18 cellular contexts compared by ENCODE assay signal in the genomic region with DNA sequence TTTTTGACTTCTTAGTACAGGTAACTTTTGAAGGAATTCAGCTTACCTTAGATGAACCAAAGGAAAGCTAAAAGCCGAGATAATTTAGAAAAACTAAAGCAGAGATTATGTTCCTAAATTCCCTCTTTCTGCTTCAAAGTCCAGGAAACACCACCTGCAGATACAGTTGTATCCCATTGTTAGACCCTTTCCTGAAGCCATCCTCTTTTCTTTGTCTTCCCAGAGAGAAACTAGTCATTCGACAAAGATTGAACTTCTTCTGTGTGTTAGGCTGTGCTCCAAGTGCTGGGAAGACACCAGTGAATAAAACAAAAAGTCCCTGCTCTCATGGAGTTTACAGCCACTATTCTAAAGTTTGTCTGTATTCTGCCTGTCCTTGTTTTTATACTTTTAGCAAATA. TPM values are rescaled to one million over a fixed set of nuclear protein-coding genes. Genes with fewer than 3 reads are reported as not detected.
DNase-seq lines count a peak whose midpoint lies in the region; ATAC-seq and TF ChIP-seq lines count a peak whose summit lies in the region.
"Had no signal": no experiment of that assay in that cellular context is flagged by ENCODE, and none has a peak within 500 bp of the region (broad histone marks: within the 10 kb centered on the region; RNA-seq: fewer than 3 reads in every experiment).

No MANE protein-coding gene starts in this region.

- no peak for ATAC-seq in GM19463 (IDR thresholded peaks at IDR 0.05; ENCODE audit: unreplicated experiment)
- ATAC-seq: HepG2 had no signal

- no peak overlapping the region for H3K4me3 ChIP-seq in HUES6 (ENCODE audit: low read depth, low read length)
- peak overlapping the region; percentile 51 for H3K4me3 ChIP-seq in endodermal cell (ENCODE audit: low read length)
- H3K4me3 ChIP-seq in SJCRH30, result no peak overlapping the region
- H3K4me3 ChIP-seq: Peyer's patch had no signal

- H3K36me3 ChIP-seq in HUES6 (ENCODE audit: control insufficient read depth, insufficient read depth, low read length), result peaks cover 12% of the 10 kb centered on the region
- peaks cover 3% of the 10 kb centered on the region for H3K36me3 ChIP-seq in endodermal cell (ENCODE audit: control insufficient read depth, insufficient read depth, low read length)
- H3K36me3 ChIP-seq in SJCRH30, result peaks cover 6% of the 10 kb centered on the region

- no peak for DNase-seq in endodermal cell
- DNase-seq in iPS-NIHi11 (ENCODE audit: low spot score), result peak; percentile 42
- no peak for DNase-seq in central memory CD4-positive, alpha-beta T cell
- no peak for DNase-seq in SKM-1 (lab: John Stamatoyannopoulos, UW; ENCODE audit: unreplicated experiment)
- DNase-seq in SJCRH30, result no peak
- DNase-seq: ACHN, DMS79 treated with DMSO at 0.1 percent for 48 hours, KBM-7, NCI-H1105, NCI-H2081, NCI-H2171 treated with DMSO at 0.1 percent for 48 hours, NCI-H446, NCI-H526 treated with DMSO at 0.1 percent for 48 hours, Peyer's patch had no signal

- peaks cover 19% of the 10 kb centered on the region for H3K36me3 Mint-ChIP-seq in endodermal cell (ENCODE audit: low read depth)

- H3K4me1 ChIP-seq in HUES6 (ENCODE audit: control insufficient read depth, insufficient read depth, low read length) (peaks cover 39% of the 10 kb centered on the region), endodermal cell (ENCODE audit: control insufficient read depth, insufficient read depth, low read length) (peaks cover 11% of the 10 kb centered on the region), SJCRH30 (no peaks in the 10 kb centered on the region)

- H3K9ac ChIP-seq in HUES6 (ENCODE audit: low read length) (no peak overlapping the region), endodermal cell (ENCODE audit: extremely low read depth, low read length, poor library complexity, severe bottlenecking) (no peak overlapping the region)

- H3K27ac Mint-ChIP-seq in endodermal cell, result peak overlapping the region; percentile 36

- no peaks in the 10 kb centered on the region for H3K9me3 ChIP-seq in HUES6 (ENCODE audit: control insufficient read depth, insufficient read depth, low read depth, low read length)
- H3K9me3 ChIP-seq in endodermal cell (ENCODE audit: control insufficient read depth, low read length), result no peaks in the 10 kb centered on the region
- no peaks in the 10 kb centered on the region for H3K9me3 ChIP-seq in SJCRH30 (replicated peaks)
- H3K9me3 ChIP-seq: Peyer's patch had no signal

- H3K27ac ChIP-seq in HUES6 (ENCODE audit: low read depth, low read length), result peak overlapping the region; percentile 3
- H3K27ac ChIP-seq in endodermal cell (ENCODE audit: low read depth, low read length), result no peak overlapping the region
- no peak overlapping the region for H3K27ac ChIP-seq in SJCRH30
- H3K27ac ChIP-seq: C4-2B, Peyer's patch had no signal

- no peaks in the 10 kb centered on the region for H3K27me3 Mint-ChIP-seq in endodermal cell (ENCODE audit: insufficient read depth)

- H3K4me1 Mint-ChIP-seq in endodermal cell, result peaks cover 29% of the 10 kb centered on the region

- H3K9me3 Mint-ChIP-seq in endodermal cell, result no peaks in the 10 kb centered on the region

- H3K27me3 ChIP-seq in HUES6 (ENCODE audit: control insufficient read depth, insufficient read depth, low read length) (no peaks in the 10 kb centered on the region), endodermal cell (ENCODE audit: control insufficient read depth, insufficient read depth, low read length, poor library complexity, severe bottlenecking) (no peaks in the 10 kb centered on the region), SJCRH30 (no peaks in the 10 kb centered on the region)
- H3K27me3 ChIP-seq: Peyer's patch had no signal

- TF ChIP-seq CTCF in endodermal cell (conservative IDR thresholded peaks at IDR 0.05), result no peak

- 43% methylated on average over 2 of the region's 2 CpGs for WGBS in endodermal cell (ENCODE audit: insufficient coverage in 1 of 2, insufficient read length in 1 of 2), 2 experiments

- no peak overlapping the region for H3K4me3 Mint-ChIP-seq in endodermal cell

RNA-seq across cellular contexts. Expression of a gene that starts 29.3 kb away (rescaled TPM):
- total RNA-seq in endodermal cell, result 10 to 100 TPM; 38.9 to 42.9 TPM
- 27.4 TPM for polyA plus RNA-seq in endodermal cell (2013, experiment 1 of 2)
- polyA plus RNA-seq in endodermal cell (2013, experiment 2 of 2), result 26.6 TPM
- total RNA-seq in SJCRH30 (2014; rRNA removed; shearing (Covaris generic)), result 25.3 and 31.2 TPM in 2 replicates
